Comparison of ENCODE assay signal across 9 cellular contexts in the genomic region with DNA sequence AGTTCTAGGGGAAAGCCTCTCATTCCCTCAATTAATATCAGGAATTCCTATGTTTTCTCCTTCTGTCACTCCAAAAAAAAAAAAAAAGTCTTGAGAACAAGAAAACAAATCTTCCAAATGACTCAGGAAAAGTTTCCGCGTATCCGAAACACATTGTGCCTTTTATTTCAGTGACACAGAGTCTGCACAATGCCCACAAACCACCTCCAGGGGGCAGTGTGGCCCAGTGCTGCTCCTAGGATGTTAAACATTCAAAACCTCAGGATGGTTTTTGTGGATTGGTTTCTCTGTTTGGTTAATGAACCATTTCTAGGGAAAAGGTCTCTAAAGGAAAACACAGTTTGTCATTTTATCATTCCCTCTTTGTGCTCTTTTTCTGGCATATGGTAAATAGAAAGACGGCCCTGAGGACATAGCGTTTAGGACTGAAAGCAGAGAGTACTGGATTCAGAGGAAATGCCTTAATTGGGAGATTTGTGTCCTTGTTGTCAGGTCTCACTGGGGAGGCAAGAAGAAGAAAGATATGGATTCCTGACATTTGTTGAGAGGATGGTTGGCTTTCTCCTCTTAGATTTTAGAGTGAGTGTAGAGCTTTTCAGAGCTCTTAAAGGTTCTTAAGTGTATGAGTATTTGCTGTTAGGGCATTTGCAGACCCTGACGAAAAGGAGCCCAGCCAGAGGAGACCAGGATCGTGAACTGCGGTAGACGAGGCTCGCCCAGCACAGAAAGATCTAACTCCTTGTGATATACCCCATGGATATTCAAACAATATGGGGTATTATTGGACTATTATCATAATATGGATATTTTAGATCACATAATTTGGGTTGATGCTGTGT.
A peak's percentile ranks its signal among the peaks of the same experiment; 100 is the strongest.
DNase-seq lines count a peak whose midpoint lies in the region; ATAC-seq and TF ChIP-seq lines count a peak whose summit lies in the region.
"Had no signal": no experiment of that assay in that cellular context is flagged by ENCODE, and none has a peak within 500 bp of the region (broad histone marks: within the 10 kb centered on the region; RNA-seq: fewer than 3 reads in every experiment).

No MANE protein-coding gene starts in this region.

- DNase-seq in COLO668 (lab: John Stamatoyannopoulos, UW; ENCODE audit: unreplicated experiment) (peak; percentile 49), HPDE6-E6E7 (ENCODE audit: extremely low spot score) (peak; percentile 49), SJSA1 (ENCODE audit: low read depth in 1 of 2, low spot score in 2 of 2) (peak; percentile 52 to 57), glomerular visceral epithelial cell (ENCODE audit: extremely low spot score) (peak; percentile 72), osteocyte (ENCODE audit: extremely low spot score, unreplicated experiment) (peak; percentile 92), testis (peak; percentile 91)
- DNase-seq in activated naive CD4-positive, alpha-beta T cell treated with anti-CD3 and anti-CD28 coated beads, Interleukin-2, amount 10 ng/mL, durations not matched to agents 7 days and 5 days, result peak; percentile 69

- H3K27me3 Mint-ChIP-seq in activated naive CD4-positive, alpha-beta T cell treated with anti-CD3 and anti-CD28 coated beads, Interleukin-2, amount 10 ng/mL, durations not matched to agents 7 days and 5 days, result peaks cover 14% of the 10 kb centered on the region
- H3K27me3 Mint-ChIP-seq in osteocyte (ENCODE audit: unreplicated experiment), result peaks cover 16% of the 10 kb centered on the region

- intact Hi-C loops in testis (cut with DNase I; ENCODE audit: low total_unique reads), result no loop called here

- no peak overlapping the region for H3K27ac ChIP-seq in SJSA1
- H3K27ac ChIP-seq in testis, result no peak overlapping the region

- no peaks in the 10 kb centered on the region for H3K36me3 Mint-ChIP-seq in activated naive CD4-positive, alpha-beta T cell treated with anti-CD3 and anti-CD28 coated beads, Interleukin-2, amount 10 ng/mL, durations not matched to agents 7 days and 5 days
- H3K36me3 Mint-ChIP-seq in osteocyte (ENCODE audit: unreplicated experiment), result no peaks in the 10 kb centered on the region
- H3K36me3 Mint-ChIP-seq: activated naive CD4-positive, alpha-beta T cell treated with anti-CD3 and anti-CD28 coated beads, Interleukin-2, amount 50 U/mL, for 72 hours had no signal

- H3K9me3 ChIP-seq in SJSA1 (replicated peaks) (no peaks in the 10 kb centered on the region), testis (no peaks in the 10 kb centered on the region)

- H3K4me3 Mint-ChIP-seq in activated naive CD4-positive, alpha-beta T cell treated with anti-CD3 and anti-CD28 coated beads, Interleukin-2, amount 10 ng/mL, durations not matched to agents 7 days and 5 days, result no peak overlapping the region
- peak overlapping the region; percentile 55 for H3K4me3 Mint-ChIP-seq in osteocyte (ENCODE audit: unreplicated experiment)

- H3K9me3 Mint-ChIP-seq in activated naive CD4-positive, alpha-beta T cell treated with anti-CD3 and anti-CD28 coated beads, Interleukin-2, amount 10 ng/mL, durations not matched to agents 7 days and 5 days, result no peaks in the 10 kb centered on the region
- H3K9me3 Mint-ChIP-seq in osteocyte (ENCODE audit: unreplicated experiment), result no peaks in the 10 kb centered on the region
- H3K9me3 Mint-ChIP-seq: activated naive CD4-positive, alpha-beta T cell treated with anti-CD3 and anti-CD28 coated beads, Interleukin-2, amount 50 U/mL, for 72 hours had no signal

- H3K4me3 ChIP-seq in SJSA1 (no peak overlapping the region), testis (no peak overlapping the region)

- H3K4me1 ChIP-seq in SJSA1 (replicated peaks) (no peaks in the 10 kb centered on the region), testis (no peaks in the 10 kb centered on the region)

- ATAC-seq in GM19438 (IDR thresholded peaks at IDR 0.05; ENCODE audit: low read depth, unreplicated experiment), result peak; percentile 96

- H3K27me3 ChIP-seq in SJSA1 (replicated peaks) (no peaks in the 10 kb centered on the region), testis (no peaks in the 10 kb centered on the region)

- no peak overlapping the region for H3K27ac Mint-ChIP-seq in activated naive CD4-positive, alpha-beta T cell treated with anti-CD3 and anti-CD28 coated beads, Interleukin-2, amount 10 ng/mL, durations not matched to agents 7 days and 5 days
- peak overlapping the region; percentile 53 for H3K27ac Mint-ChIP-seq in osteocyte (ENCODE audit: unreplicated experiment)
- H3K27ac Mint-ChIP-seq: activated naive CD4-positive, alpha-beta T cell treated with anti-CD3 and anti-CD28 coated beads, Interleukin-2, amount 50 U/mL, for 72 hours had no signal

- TF ChIP-seq POLR2A in testis (IDR thresholded peaks at IDR 0.05), result no peak

- peak; percentile 99 for TF ChIP-seq CTCF in osteocyte (IDR thresholded peaks at IDR 0.05)
- TF ChIP-seq CTCF in testis (IDR thresholded peaks at IDR 0.05), result peak; percentile 73 to 93 (median 81)

- no peaks in the 10 kb centered on the region for H3K36me3 ChIP-seq in SJSA1
- no peaks in the 10 kb centered on the region for H3K36me3 ChIP-seq in testis (ENCODE audit: low read depth, missing control alignments)

- H3K4me1 Mint-ChIP-seq in activated naive CD4-positive, alpha-beta T cell treated with anti-CD3 and anti-CD28 coated beads, Interleukin-2, amount 10 ng/mL, durations not matched to agents 7 days and 5 days, result no peaks in the 10 kb centered on the region
- peaks cover 11% of the 10 kb centered on the region for H3K4me1 Mint-ChIP-seq in osteocyte (ENCODE audit: unreplicated experiment)

- 33 to 39% methylated on average over 10 of the region's 10 CpGs for WGBS in testis, 2 donors

- CTCF ChIA-PET in activated naive CD4-positive, alpha-beta T cell treated with anti-CD3 and anti-CD28 coated beads, Interleukin-2, amount 10 ng/mL, durations not matched to agents 7 days and 5 days (lab: Charles Lee), result interaction anchor here (0.7 to 1.2 kb wide), 3 partner anchors 122 to 346 kb away, joined by 3 to 7 read pairs (median 3); no protein-coding TSS in a partner anchor
